ENCODE assay signal across 13 cellular contexts in genomic region chr7:31937982-31938381, GRCh38.
"Had no signal": no experiment of that assay in that cellular context is flagged by ENCODE, and none has a peak within 500 bp of the region (broad histone marks: within the 10 kb centered on the region; RNA-seq: fewer than 3 reads in every experiment).

No MANE protein-coding gene starts in this region.

- H3K27ac ChIP-seq: heart left ventricle, ovary had no signal

- H3K36me3 ChIP-seq: heart left ventricle, ovary had no signal

- H3K4me2 ChIP-seq: smooth muscle cell had no signal

- H3K4me3 ChIP-seq: dorsolateral prefrontal cortex, heart left ventricle, ovary, smooth muscle cell had no signal

- ATAC-seq: esophagus mucosa, left lobe of liver, natural killer cell, right cardiac atrium had no signal

- DNase-seq: cortex of kidney; dorsolateral prefrontal cortex; effector CD8-positive, alpha-beta T cell; heart left ventricle; hippocampal formation; natural killer cell; ovary; right cardiac atrium; stimulated activated CD4-positive, alpha-beta T cell treated with anti-CD3 and anti-CD28 coated beads, Interleukin-2, amount 100 ng/mL, for 48 hours; stimulated activated naive CD4-positive, alpha-beta T cell treated with Interleukin-2 at 50 U/mL for 16 hours had no signal

- H3K9me3 ChIP-seq: heart left ventricle, ovary had no signal

- H3K27me3 ChIP-seq: dorsolateral prefrontal cortex, heart left ventricle, ovary had no signal
